Comparison of ENCODE assay signal across 8 cellular contexts in the genomic region with DNA sequence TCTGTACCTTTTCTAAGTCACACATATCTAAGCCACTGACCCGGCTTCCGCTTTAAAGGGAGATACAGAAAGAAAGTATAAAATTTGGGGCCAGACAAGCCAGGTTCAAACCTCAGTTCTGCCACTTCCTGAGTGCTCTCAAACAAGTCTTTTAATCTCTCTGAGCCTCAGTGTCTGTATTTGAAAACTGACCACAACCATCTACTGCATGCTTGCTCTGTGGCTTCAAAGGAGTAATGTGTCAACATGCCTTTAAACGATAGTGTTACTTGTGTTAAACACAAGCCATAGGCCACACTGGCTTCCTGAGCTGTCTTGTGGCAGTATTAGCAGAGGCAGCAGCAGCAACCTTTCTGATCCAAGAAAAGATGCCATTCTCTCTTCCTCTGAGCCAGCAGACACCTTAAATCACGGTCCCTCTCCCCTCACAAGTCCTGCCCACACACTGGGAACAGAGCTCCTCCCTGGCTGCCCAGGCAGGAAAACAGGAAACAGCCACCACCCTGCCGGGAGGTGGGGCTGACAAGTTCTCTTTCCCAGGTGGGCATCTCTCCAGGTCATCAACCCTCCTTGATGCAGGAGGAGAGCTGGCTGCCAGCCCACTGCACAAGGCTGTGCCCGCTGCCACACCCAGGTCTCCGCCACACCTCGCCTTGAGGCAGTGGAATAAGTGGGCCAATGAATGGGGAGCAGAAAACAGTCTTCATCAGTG. TPM values are rescaled to one million over a fixed set of nuclear protein-coding genes. Genes with fewer than 3 reads are reported as not detected.
DNase-seq lines count a peak whose midpoint lies in the region; ATAC-seq, FAIRE-seq and TF ChIP-seq lines count a peak whose summit lies in the region.

No MANE protein-coding gene starts in this region.

- no peak for ATAC-seq in GM21825 (IDR thresholded peaks at IDR 0.05; ENCODE audit: unreplicated experiment)
- no peak for ATAC-seq in HG03175 (IDR thresholded peaks at IDR 0.05; ENCODE audit: unreplicated experiment)

- no peaks in the 10 kb centered on the region for H3K36me3 Mint-ChIP-seq in Calu3 (ENCODE audit: insufficient read depth, unreplicated experiment)

- intact Hi-C loops in Calu3 (cut with micrococcal nuclease; ENCODE audit: unreplicated experiment), result loop anchor here (10.0 kb wide), 1 partner anchor 113 kb away; no protein-coding TSS in a partner anchor

- H3K27ac Mint-ChIP-seq in Calu3 (ENCODE audit: unreplicated experiment), result no peak overlapping the region

- H3K9me3 Mint-ChIP-seq in Calu3 (ENCODE audit: low read depth, unreplicated experiment), result no peaks in the 10 kb centered on the region

- no peaks in the 10 kb centered on the region for H3K4me1 Mint-ChIP-seq in Calu3 (ENCODE audit: low read depth, unreplicated experiment)

- peak; percentile 64 for DNase-seq in Calu3
- peak; percentile 37 for DNase-seq in NCI-H1092 (lab: John Stamatoyannopoulos, UW)
- DNase-seq in activated effector memory CD4-positive, alpha-beta T cell treated with anti-CD3 and anti-CD28 coated beads, Interleukin-2, amount 50 U/mL, for 16 hours, result peak; percentile 70
- peak; percentile 66 for DNase-seq in kidney tubule cell (ENCODE audit: low spot score)
- peak; percentile 77 for DNase-seq in urothelium cell line (ENCODE audit: low spot score)
- DNase-seq in NCI-H1930 (lab: John Stamatoyannopoulos, UW), result no peak

- peak; percentile 5 for FAIRE-seq in urothelium cell line (lab: Jason Lieb, UNC)

- no peak for TF ChIP-seq CTCF in Calu3 (IDR thresholded peaks at IDR 0.05; ENCODE audit: unreplicated experiment)

- H3K4me3 Mint-ChIP-seq in Calu3 (ENCODE audit: low read depth, unreplicated experiment), result no peak overlapping the region

- no TSS peak for BruUV-seq in Calu3 (replicated peaks; lab: Mats Ljungman, UMichigan)

- CTCF ChIA-PET in Calu3 (lab: Charles Lee), result interaction anchor here (0.6 to 1.1 kb wide), 2 partner anchors 10 to 131 kb away, joined by 3 to 8 read pairs; a partner anchor contains a TSS

- H3K27me3 Mint-ChIP-seq in Calu3 (ENCODE audit: unreplicated experiment), result no peaks in the 10 kb centered on the region

RNA-seq across cellular contexts. Expression of a gene that starts 10.7 kb away (rescaled TPM):
- total RNA-seq in Calu3 (2022), result 8.3 and 10.7 TPM in 2 replicates

RNA-seq across cellular contexts. Expression of a gene that starts 44.0 kb away (rescaled TPM):
- total RNA-seq in Calu3 (2022), result not detected in 2 replicates

Comparison
In these comparisons a context has a peak if more than half of its experiments do, and no peak if none do; other contexts are left out.
1. DNase-seq: peak in Calu3 (single experiment), NCI-H1092 (single experiment), activated effector memory CD4-positive, alpha-beta T cell treated with anti-CD3 and anti-CD28 coated beads, Interleukin-2, amount 50 U/mL, for 16 hours (single experiment), kidney tubule cell (single experiment) and urothelium cell line (single experiment); none in NCI-H1930 (0 of 2).